In genomic region chr5:90161399-90161798, GRCh38 we compare ENCODE assay signal across 8 cellular contexts.
DNase-seq lines count a peak whose midpoint lies in the region; ATAC-seq and TF ChIP-seq lines count a peak whose summit lies in the region.

No MANE protein-coding gene starts in this region.

- intact Hi-C loops in body of pancreas (cut with DNase I): no loop called here
- intact Hi-C loops in right lobe of liver (cut with DNase I): no loop called here

- DNase-seq in NCI-H1092 treated with DMSO at 0.1 percent for 48 hours (lab: John Stamatoyannopoulos, UW): peak; percentile 5
- DNase-seq in NCI-H1092 (lab: John Stamatoyannopoulos, UW): no peak
- DNase-seq in body of pancreas: peak; percentile 31 to 71 (median 58)
- DNase-seq in right lobe of liver: peak; percentile 35 to 56 (median 55)
- no peak for DNase-seq in ureter (ENCODE audit: low spot score)
- DNase-seq in activated effector memory CD4-positive, alpha-beta T cell treated with anti-CD3 and anti-CD28 coated beads, Interleukin-2, amount 50 U/mL, for 16 hours: no peak

- H3K4me3 ChIP-seq in body of pancreas (no peak overlapping the region), right lobe of liver (no peak overlapping the region)

- H3K27ac ChIP-seq in body of pancreas: no peak overlapping the region
- no peak overlapping the region for H3K27ac ChIP-seq in right lobe of liver

- H3K4me1 ChIP-seq in body of pancreas: no peaks in the 10 kb centered on the region
- H3K4me1 ChIP-seq in right lobe of liver: no peaks in the 10 kb centered on the region

- H3K36me3 ChIP-seq in body of pancreas (replicated peaks in 1 of 2; ENCODE audit: insufficient read depth in 1 of 2, low read depth in 2 of 2): no peaks in the 10 kb centered on the region
- no peaks in the 10 kb centered on the region for H3K36me3 ChIP-seq in right lobe of liver

- TF ChIP-seq POLR2A in body of pancreas (IDR thresholded peaks at IDR 0.05) (no peak), right lobe of liver (IDR thresholded peaks at IDR 0.05) (no peak)

- 28 to 39% methylated on average over 4 of the region's 4 CpGs for WGBS in body of pancreas, 2 donors
- WGBS in right lobe of liver (ENCODE audit: insufficient coverage, low coverage, low lambda C conversion rate, missing lambda C conversion rate): 15% methylated on average over 4 of the region's 4 CpGs

- H3K9me3 ChIP-seq in body of pancreas (no peaks in the 10 kb centered on the region), right lobe of liver (no peaks in the 10 kb centered on the region)

- H3K27me3 ChIP-seq in body of pancreas (no peaks in the 10 kb centered on the region), right lobe of liver (no peaks in the 10 kb centered on the region)

- ATAC-seq in HG03521 (IDR thresholded peaks at IDR 0.05; ENCODE audit: unreplicated experiment): peak; percentile 64
- ATAC-seq in body of pancreas: peak; percentile 55
- ATAC-seq in right lobe of liver: peak; percentile 65 to 88 (median 77)
- ATAC-seq in HG02981 (IDR thresholded peaks at IDR 0.05; ENCODE audit: unreplicated experiment): no peak

- TF ChIP-seq CTCF in body of pancreas (IDR thresholded peaks at IDR 0.05): peak in 4 of 7 experiments; percentile 10 to 46 (median 38)
- peak in 3 of 4 donors; percentile 8 to 17 (median 11) for TF ChIP-seq CTCF in right lobe of liver (IDR thresholded peaks at IDR 0.05)

Comparison
In these comparisons a context has a peak if more than half of its experiments do, and no peak if none do; other contexts are left out.
1. DNase-seq: peak in NCI-H1092 treated with DMSO at 0.1 percent for 48 hours (single experiment), body of pancreas (4 of 4) and right lobe of liver (3 of 3); none in NCI-H1092 (single experiment), ureter (single experiment) and activated effector memory CD4-positive, alpha-beta T cell treated with anti-CD3 and anti-CD28 coated beads, Interleukin-2, amount 50 U/mL, for 16 hours (single experiment).